In the genomic region with DNA sequence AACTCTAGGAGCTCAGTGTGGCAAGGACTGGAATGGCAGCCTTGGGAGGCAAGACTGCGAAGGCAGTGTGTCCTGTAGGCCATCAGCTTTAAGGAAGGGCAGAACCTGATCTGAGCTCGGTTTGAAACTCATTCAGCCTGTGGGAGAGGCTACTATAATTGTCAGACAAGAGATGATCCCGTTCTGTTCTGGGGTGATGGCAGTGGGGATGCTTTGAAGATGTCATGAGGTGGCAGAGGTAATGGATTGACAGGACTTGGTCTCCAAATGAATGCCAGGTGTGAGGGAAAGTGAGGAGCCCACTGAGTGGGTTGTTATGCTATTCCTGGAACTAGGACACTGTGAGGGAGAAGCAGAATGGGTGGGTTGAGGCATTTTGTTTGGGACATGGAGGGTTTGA, we compare ENCODE assay signal across 23 cellular contexts.
"Had no signal": no experiment of that assay in that cellular context is flagged by ENCODE, and none has a peak within 500 bp of the region (broad histone marks: within the 10 kb centered on the region; RNA-seq: fewer than 3 reads in every experiment).

No MANE protein-coding gene starts in this region.

- H3K27me3 ChIP-seq: esophagus squamous epithelium, right atrium auricular region had no signal

- H3K4me1 ChIP-seq: prostate gland had no signal

- H3K4me3 ChIP-seq: coronary artery, esophagus squamous epithelium, lung, prostate gland, right atrium auricular region, smooth muscle cell, stomach, thyroid gland had no signal

- H3K9me3 ChIP-seq: esophagus squamous epithelium, prostate gland, right atrium auricular region, stomach, thyroid gland had no signal

- H3K36me3 ChIP-seq: esophagus squamous epithelium, prostate gland, right atrium auricular region, stomach, thyroid gland had no signal

- H3K27ac ChIP-seq: coronary artery, esophagus squamous epithelium, prostate gland, right atrium auricular region, stomach, thyroid gland had no signal

- ATAC-seq: left lobe of liver; natural killer cell; sciatic nerve; stimulated activated effector memory CD8-positive, alpha-beta T cell treated with anti-CD3 and anti-CD28 coated beads, Interleukin-12 subunit alpha, Interleukin-12 subunit beta, amount 100 ng/mL, for 72 hours had no signal

- FAIRE-seq: endometrium, frontal cortex, kidney had no signal

- DNase-seq: dermis blood vessel endothelial cell; effector memory CD4-positive, alpha-beta T cell; erythroblast; esophagus squamous epithelium; hypothalamus; kidney; natural killer cell; occipital lobe; stimulated activated CD4-positive, alpha-beta T cell treated with anti-CD3 and anti-CD28 coated beads, Interleukin-2, amount 100 ng/mL, for 24 hours; stimulated activated CD4-positive, alpha-beta T cell treated with anti-CD3 and anti-CD28 coated beads, Interleukin-4, amount 100 ng/mL, for 24 hours; stimulated activated naive CD4-positive, alpha-beta T cell treated with Interleukin-2 at 50 U/mL for 16 hours; stomach; thyroid gland had no signal

- H3K4me2 ChIP-seq: smooth muscle cell had no signal
